Comparison of ENCODE assay signal across 8 cellular contexts in the genomic region with DNA sequence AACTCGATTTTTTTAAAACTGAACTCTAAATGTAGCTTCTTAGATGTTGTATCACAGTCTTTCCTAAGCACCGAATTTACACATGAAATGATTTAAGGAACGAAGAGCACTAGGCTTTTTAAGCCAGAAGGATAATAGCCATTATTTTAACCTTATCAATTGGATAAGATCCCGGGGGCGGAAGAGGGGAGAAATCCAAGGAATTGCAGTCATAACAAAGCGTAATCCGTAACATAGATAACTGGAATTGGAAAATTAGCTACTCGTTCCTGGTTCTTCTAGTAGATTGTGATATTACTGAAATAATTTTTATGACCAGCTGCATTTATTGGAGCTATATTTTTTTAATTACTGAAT. TPM values are rescaled to one million over a fixed set of nuclear protein-coding genes. Genes with fewer than 3 reads are reported as not detected.
DNase-seq lines count a peak whose midpoint lies in the region; ATAC-seq and TF ChIP-seq lines count a peak whose summit lies in the region.

No MANE protein-coding gene starts in this region.

- no peaks in the 10 kb centered on the region for H3K36me3 Mint-ChIP-seq in nephron progenitor cell (ENCODE audit: low read depth)

- no peaks in the 10 kb centered on the region for H3K36me3 ChIP-seq in BJ (ENCODE audit: control insufficient read depth, insufficient read depth, low read length)

- DNase-seq in BJ (ENCODE audit: low read depth), result no peak
- no peak for DNase-seq in LNCaP clone FGC (ENCODE audit: low read depth)
- no peak for DNase-seq in coronary artery (ENCODE audit: low spot score)
- no peak for DNase-seq in nephron progenitor cell
- DNase-seq in kidney glomerular epithelial cell (lab: John Stamatoyannopoulos, UW), result no peak
- DNase-seq in SW480 (ENCODE audit: low spot score), result no peak
- no peak for DNase-seq in GM19238 (ENCODE audit: insufficient read length, low spot score)

- peaks cover 38% of the 10 kb centered on the region for H3K4me1 Mint-ChIP-seq in nephron progenitor cell

- POLR2A ChIA-PET in BJ (lab: Charles Lee), result interaction anchor here (0.7 kb wide), 1 partner anchor 20 kb away, joined by 3 read pairs; no protein-coding TSS in a partner anchor

- no peaks in the 10 kb centered on the region for H3K27me3 Mint-ChIP-seq in nephron progenitor cell (ENCODE audit: low read depth, poor library complexity)

- no peaks in the 10 kb centered on the region for H3K9me3 Mint-ChIP-seq in nephron progenitor cell

- no peaks in the 10 kb centered on the region for H3K27me3 ChIP-seq in BJ (ENCODE audit: control insufficient read depth, insufficient read depth, low read length)

- peak overlapping the region; percentile 89 for H3K4me3 Mint-ChIP-seq in nephron progenitor cell

- TF ChIP-seq CTCF in BJ (IDR thresholded peaks at IDR 0.05; ENCODE audit: insufficient read depth, low read depth, low read length) (no peak), LNCaP clone FGC (IDR thresholded peaks at IDR 0.05; ENCODE audit: control insufficient read depth, extremely low read depth, insufficient read depth) (no peak), coronary artery (IDR thresholded peaks at IDR 0.05) (no peak), nephron progenitor cell (IDR thresholded peaks at IDR 0.05) (no peak)

- CTCF ChIA-PET in BJ (lab: Yijun Ruan, JAX), result interaction anchor here (0.6 to 1.5 kb wide), 2 partner anchors 27 to 838 kb away, joined by 3 read pairs; no protein-coding TSS in a partner anchor

- H3K4me3 ChIP-seq in BJ (ENCODE audit: low read depth, low read length) (peak overlapping the region; percentile 98), LNCaP clone FGC (ENCODE audit: low read depth, low read length) (peak overlapping the region; percentile 53), coronary artery (peak overlapping the region; percentile 92)

- H3K27ac Mint-ChIP-seq in nephron progenitor cell, result peak overlapping the region; percentile 98

- peak overlapping the region; percentile 99 to 100 for H3K27ac ChIP-seq in coronary artery

- no peak for ATAC-seq in HG03520 (IDR thresholded peaks at IDR 0.05; ENCODE audit: unreplicated experiment)

RNA-seq across cellular contexts. Expression of gene KANSL1L, which starts 1.0 kb away (rescaled TPM):
- polyA plus RNA-seq in BJ (2011; rRNA removed), result 2.8 and 3.9 TPM in 2 replicates
- polyA minus RNA-seq in BJ (2011; rRNA and poly(A)+ RNA removed), result 3.5 and 5.0 TPM in 2 replicates

RNA-seq across cellular contexts. Expression of gene ACADL, which starts 53.0 kb away (rescaled TPM):
- not detected in 2 replicates for polyA plus RNA-seq in BJ (2011; rRNA removed)
- not detected in 2 replicates for polyA minus RNA-seq in BJ (2011; rRNA and poly(A)+ RNA removed)
